In the genomic region with DNA sequence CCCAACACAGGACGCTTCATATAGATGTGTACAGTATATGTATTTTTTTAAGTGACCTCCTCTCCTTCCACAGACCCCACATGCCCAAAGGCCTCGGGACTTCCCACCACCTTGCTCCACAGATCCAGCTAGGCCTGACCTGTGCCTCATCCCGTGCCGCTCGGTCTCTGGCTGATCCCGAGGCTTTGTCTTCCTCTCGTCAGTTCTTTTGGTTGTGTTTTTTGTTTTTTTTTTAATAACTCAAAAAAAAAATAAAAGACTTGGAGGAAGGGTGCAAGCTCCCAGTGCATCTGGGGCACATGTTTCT, we compare ENCODE assay signal across 22 cellular contexts. TPM values are rescaled to one million over a fixed set of nuclear protein-coding genes. Genes with fewer than 3 reads are reported as not detected.
DNase-seq lines count a peak whose midpoint lies in the region; ATAC-seq, FAIRE-seq and TF ChIP-seq lines count a peak whose summit lies in the region.
"Had no signal": no experiment of that assay in that cellular context is flagged by ENCODE, and none has a peak within 500 bp of the region (broad histone marks: within the 10 kb centered on the region; RNA-seq: fewer than 3 reads in every experiment).

No MANE protein-coding gene starts in this region.

- dilution Hi-C loops in endothelial cell of umbilical vein (cut with MboI; ENCODE audit: extremely low pct_ligation_motif_present, low sequenced_read_pairs) = no loop called here

- H3K4me2 ChIP-seq in BLaER1 treated with 17β-estradiol and CSF1 and Interleukin-3, amounts not matched to agents 10 nM and 100 nM = no peak overlapping the region; a peak in 1 of 22 replicates
- no peak overlapping the region for H3K4me2 ChIP-seq in OCI-LY3 (ENCODE audit: low read length)
- H3K4me2 ChIP-seq in endothelial cell of umbilical vein (ENCODE audit: insufficient read depth, low read length) = no peak overlapping the region
- no peak overlapping the region for H3K4me2 ChIP-seq in GM23338

- peaks cover 98 to 100% (median 100%) of the 10 kb centered on the region in 11 experiments for H3K36me3 ChIP-seq in BLaER1 treated with 17β-estradiol and CSF1 and Interleukin-3, amounts not matched to agents 10 nM and 100 nM
- H3K36me3 ChIP-seq in Caco-2 (ENCODE audit: control insufficient read depth, insufficient read depth, low read length) (peaks cover 7% of the 10 kb centered on the region), OCI-LY3 (replicated peaks; ENCODE audit: low read depth, low read length) (peaks cover 53% of the 10 kb centered on the region), endothelial cell of umbilical vein (ENCODE audit: control insufficient read depth in 2 of 2, extremely low read depth in 1 of 2, insufficient read depth in 2 of 2, low read length in 2 of 2) (peaks cover 5 to 24% of the 10 kb centered on the region in 2 experiments), GM23338 (ENCODE audit: insufficient read depth) (peaks cover 11% of the 10 kb centered on the region; the same call in 1 of the 2 replicates), right atrium auricular region (peaks cover 57% of the 10 kb centered on the region)

- H3K4me1 Mint-ChIP-seq in Caco-2 (ENCODE audit: low read depth, unreplicated experiment) (no peaks in the 10 kb centered on the region), GM23338 (no peaks in the 10 kb centered on the region; the same call in 2 of the 3 replicates)

- H3K4me1 ChIP-seq in BLaER1 treated with 17β-estradiol and CSF1 and Interleukin-3, amounts not matched to agents 10 nM and 100 nM = peaks cover 9 to 45% (median 35%) of the 10 kb centered on the region in 10 experiments; a peak in 17 of 20 replicates
- no peaks in the 10 kb centered on the region for H3K4me1 ChIP-seq in Caco-2
- H3K4me1 ChIP-seq in OCI-LY3 (ENCODE audit: low read length) = no peaks in the 10 kb centered on the region
- H3K4me1 ChIP-seq in endothelial cell of umbilical vein (ENCODE audit: control insufficient read depth, extremely low read depth, insufficient read depth, low read length) = no peaks in the 10 kb centered on the region
- H3K4me1 ChIP-seq in GM23338 (ENCODE audit: insufficient read depth) = no peaks in the 10 kb centered on the region
- H3K4me1 ChIP-seq in right atrium auricular region = peaks cover 0 to 16% of the 10 kb centered on the region in 2 donors
- H3K4me1 ChIP-seq: gastroesophageal sphincter had no signal

- no peak overlapping the region for H3K4me3 ChIP-seq in BLaER1 treated with 17β-estradiol and CSF1 and Interleukin-3, amounts not matched to agents 10 nM and 100 nM
- no peak overlapping the region for H3K4me3 ChIP-seq in Caco-2 (ENCODE audit: low read depth, low read length)
- no peak overlapping the region for H3K4me3 ChIP-seq in OCI-LY3 (ENCODE audit: low read length)
- H3K4me3 ChIP-seq in endothelial cell of umbilical vein (replicated peaks in 1 of 3; ENCODE audit: insufficient read depth in 1 of 3, low read depth in 1 of 3, low read length in 3 of 3) = no peak overlapping the region
- no peak overlapping the region for H3K4me3 ChIP-seq in GM23338
- H3K4me3 ChIP-seq in right atrium auricular region = no peak overlapping the region
- H3K4me3 ChIP-seq: gastroesophageal sphincter, MG63, mucosa of descending colon had no signal

- no peaks in the 10 kb centered on the region for H3K9me1 ChIP-seq in endothelial cell of umbilical vein (replicated peaks; ENCODE audit: control insufficient read depth, extremely low read depth, insufficient read depth, low read length)

- H3K27ac ChIP-seq in BLaER1 treated with 17β-estradiol and CSF1 and Interleukin-3, amounts not matched to agents 10 nM and 100 nM = peak overlapping the region in 8 of 11 experiments; percentile 11 to 57 (median 33); a peak in 8 of 22 replicates
- H3K27ac ChIP-seq in OCI-LY3 (ENCODE audit: low read length) = peak overlapping the region; percentile 57
- no peak overlapping the region for H3K27ac ChIP-seq in endothelial cell of umbilical vein (ENCODE audit: insufficient read depth, low read depth, low read length)
- H3K27ac ChIP-seq in GM23338 (ENCODE audit: low read depth) = no peak overlapping the region
- no peak overlapping the region for H3K27ac ChIP-seq in right atrium auricular region
- H3K27ac ChIP-seq: epithelial cell of prostate, gastroesophageal sphincter, VCaP had no signal

- H4K20me1 ChIP-seq in BLaER1 treated with 17β-estradiol and CSF1 and Interleukin-3, amounts not matched to agents 10 nM and 100 nM = peaks cover 50 to 100% (median 86%) of the 10 kb centered on the region in 11 experiments; a peak in 21 of 22 replicates
- H4K20me1 ChIP-seq in OCI-LY3 (ENCODE audit: insufficient read depth, low read length) = peaks cover 59% of the 10 kb centered on the region
- no peaks in the 10 kb centered on the region for H4K20me1 ChIP-seq in endothelial cell of umbilical vein (replicated peaks; ENCODE audit: control insufficient read depth, extremely low read depth, insufficient read depth, low read length)
- peaks cover 7% of the 10 kb centered on the region; the same call in 1 of the 2 replicates for H4K20me1 ChIP-seq in GM23338 (replicated peaks; ENCODE audit: insufficient read depth)

- H3K9me3 ChIP-seq in BLaER1 treated with 17β-estradiol and CSF1 and Interleukin-3, amounts not matched to agents 10 nM and 100 nM (replicated peaks in 1 of 11) = no peaks in the 10 kb centered on the region
- no peaks in the 10 kb centered on the region for H3K9me3 ChIP-seq in Caco-2
- H3K9me3 ChIP-seq in OCI-LY3 (ENCODE audit: insufficient read depth, low read length) = no peaks in the 10 kb centered on the region
- no peaks in the 10 kb centered on the region for H3K9me3 ChIP-seq in endothelial cell of umbilical vein (replicated peaks; ENCODE audit: control insufficient read depth, insufficient read depth, low read length)
- H3K9me3 ChIP-seq in right atrium auricular region = no peaks in the 10 kb centered on the region
- H3K9me3 ChIP-seq: gastroesophageal sphincter, MG63, mucosa of descending colon had no signal

- H3K9ac ChIP-seq in BLaER1 treated with 17β-estradiol and CSF1 and Interleukin-3, amounts not matched to agents 10 nM and 100 nM = peak overlapping the region in 5 of 11 experiments; percentile 13 to 41 (median 27); a peak in 5 of 22 replicates
- H3K9ac ChIP-seq in OCI-LY3 (ENCODE audit: low read length) (no peak overlapping the region), endothelial cell of umbilical vein (replicated peaks; ENCODE audit: extremely low read depth, insufficient read depth, low read length) (no peak overlapping the region)

- 0 out of 2 replicates have a peak, but pooled peaks cover 7% of the 10 kb centered on the region for H3F3A ChIP-seq in GM23338 (replicated peaks; ENCODE audit: low read depth)

- no peak for TF ChIP-seq CTCF in Caco-2 (IDR thresholded peaks at IDR 0.05; ENCODE audit: insufficient read depth in 1 of 2, low read depth in 1 of 2, low read length in 1 of 2, severe bottlenecking in 1 of 2, unreplicated experiment in 1 of 2)
- no peak for TF ChIP-seq CTCF in OCI-LY3 (IDR thresholded peaks at IDR 0.05; ENCODE audit: low read depth, low read length)
- no peak for TF ChIP-seq CTCF in endothelial cell of umbilical vein (IDR thresholded peaks at IDR 0.05; ENCODE audit: extremely low read depth in 1 of 2, insufficient read depth in 1 of 2, low read depth in 1 of 2, low read length in 2 of 2)
- TF ChIP-seq CTCF in GM23338 (conservative IDR thresholded peaks at IDR 0.05; ENCODE audit: low read depth in 2 of 2) = no peak
- TF ChIP-seq CTCF in right atrium auricular region (IDR thresholded peaks at IDR 0.05) = no peak

- FAIRE-seq in endothelial cell of umbilical vein (lab: Jason Lieb, UNC) = no peak
- FAIRE-seq: colon, HepG2 had no signal

- H2AFZ ChIP-seq in OCI-LY3 (ENCODE audit: low read depth, low read length) (no peak overlapping the region), endothelial cell of umbilical vein (ENCODE audit: low read depth, low read length) (no peak overlapping the region), GM23338 (no peak overlapping the region)

- intact Hi-C loops in Caco-2 (cut with micrococcal nuclease; ENCODE audit: unreplicated experiment) = no loop called here
- intact Hi-C loops in endothelial cell of umbilical vein (cut with micrococcal nuclease) = no loop called here

- no peaks in the 10 kb centered on the region for H3K9me2 ChIP-seq in GM23338 (ENCODE audit: insufficient read depth)

- no peaks in the 10 kb centered on the region for H3K9me3 Mint-ChIP-seq in Caco-2 (ENCODE audit: unreplicated experiment)
- H3K9me3 Mint-ChIP-seq in GM23338 = no peaks in the 10 kb centered on the region; the same call in 2 of the 3 replicates

- DNase-seq in Caco-2 (no peak), endothelial cell of umbilical vein (ENCODE audit: low read depth, low spot score) (no peak), erythroblast (lab: John Stamatoyannopoulos, UW) (no peak), GM23338 (ENCODE audit: low spot score) (no peak), right atrium auricular region (ENCODE audit: low spot score) (no peak)
- no peak for DNase-seq in activated CD4-positive, alpha-beta T cell treated with anti-CD3 and anti-CD28 coated beads for 1 hour
- DNase-seq: activated CD8-positive, alpha-beta memory T cell treated with anti-CD3 and anti-CD28 coated beads for 24 hours; activated gamma-delta T cell; DMS53; left cardiac atrium; MG63; mucosa of descending colon; stimulated activated CD4-positive, alpha-beta T cell treated with anti-CD3 and anti-CD28 coated beads, Interleukin-4, amount 100 ng/mL, for 24 hours; SW 1271 had no signal

- H3K4me3 Mint-ChIP-seq in Caco-2 (ENCODE audit: unreplicated experiment) (no peak overlapping the region), GM23338 (no peak overlapping the region)

- H3K36me3 Mint-ChIP-seq in Caco-2 (ENCODE audit: insufficient read depth, unreplicated experiment) (peaks cover 63% of the 10 kb centered on the region), GM23338 (ENCODE audit: low read depth) (peaks cover 69% of the 10 kb centered on the region)

- TF ChIP-seq POLR2A in endothelial cell of umbilical vein (IDR thresholded peaks at IDR 0.05; ENCODE audit: low read depth, low read length) = no peak
- no peak for TF ChIP-seq POLR2A in erythroblast (IDR thresholded peaks at IDR 0.05; ENCODE audit: low read length)

- H3K27ac Mint-ChIP-seq in Caco-2 (ENCODE audit: unreplicated experiment) (peak overlapping the region; percentile 68), GM23338 (no peak overlapping the region)

- no TSS peak for BruUV-seq in Caco-2 (replicated peaks; lab: Mats Ljungman, UMichigan)
- BruUV-seq in endothelial cell of umbilical vein (replicated peaks; lab: Mats Ljungman, UMichigan) = TSS peak; percentile 84

- H3K27me3 ChIP-seq in BLaER1 treated with 17β-estradiol and CSF1 and Interleukin-3, amounts not matched to agents 10 nM and 100 nM = no peaks in the 10 kb centered on the region
- H3K27me3 ChIP-seq in Caco-2 (replicated peaks; ENCODE audit: control insufficient read depth, insufficient read depth, low read length) (no peaks in the 10 kb centered on the region), OCI-LY3 (ENCODE audit: low read depth, low read length) (no peaks in the 10 kb centered on the region), endothelial cell of umbilical vein (ENCODE audit: control insufficient read depth in 2 of 2, insufficient read depth in 2 of 2, low read length in 2 of 2) (no peaks in the 10 kb centered on the region), GM23338 (ENCODE audit: insufficient read depth) (no peaks in the 10 kb centered on the region), right atrium auricular region (no peaks in the 10 kb centered on the region)
- H3K27me3 ChIP-seq: gastroesophageal sphincter, MG63 had no signal

- H3K79me2 ChIP-seq in OCI-LY3 (ENCODE audit: low read length) (0 out of 2 replicates have a peak, but pooled peaks cover 2% of the 10 kb centered on the region), endothelial cell of umbilical vein (ENCODE audit: control insufficient read depth, insufficient read depth, low read length) (no peaks in the 10 kb centered on the region), GM23338 (replicated peaks; ENCODE audit: insufficient read depth) (no peaks in the 10 kb centered on the region)

- no peak for ATAC-seq in GM23338
- ATAC-seq: gastroesophageal sphincter, HepG2, left cardiac atrium had no signal

- H3K27me3 Mint-ChIP-seq in Caco-2 (ENCODE audit: insufficient read depth, unreplicated experiment) (no peaks in the 10 kb centered on the region), GM23338 (ENCODE audit: insufficient read depth, low read depth, poor library complexity) (peaks cover 16% of the 10 kb centered on the region)

- CTCF ChIA-PET in Caco-2 (lab: Charles Lee) (interaction anchor here (1.4 kb wide), 1 partner anchor 11 kb away, joined by 3 read pairs; no protein-coding TSS in a partner anchor), endothelial cell of umbilical vein (lab: Charles Lee) (interaction anchor here (1.3 to 6.1 kb wide), 2 partner anchors 11 to 35 kb away, joined by 5 to 70 read pairs; no protein-coding TSS in a partner anchor)

- POLR2A ChIA-PET in Caco-2 (lab: Charles Lee) (no interaction called here), endothelial cell of umbilical vein (lab: Charles Lee) (no interaction called here)

RNA-seq across cellular contexts. Expression of a gene that starts 12.7 kb away (rescaled TPM):
- 49.6 and 59.3 TPM in 2 replicates for total RNA-seq in Caco-2 (2022)
- total RNA-seq in endothelial cell of umbilical vein = 0.76 and 1.3 TPM in 2 replicates
- 0.56 and 0.62 TPM in 2 replicates for polyA plus RNA-seq in endothelial cell of umbilical vein
- 0.34 and 0.49 TPM in 2 replicates for polyA plus RNA-seq in endothelial cell of umbilical vein (2011; cell fraction: cytosol; rRNA removed)
- 0.12 and 0.29 TPM in 2 replicates for polyA plus RNA-seq in endothelial cell of umbilical vein (2011; cell fraction: nucleus; rRNA removed)
- 1.1 and 2.6 TPM in 2 replicates for polyA plus RNA-seq in endothelial cell of umbilical vein (2012)
- 0.32 and 0.91 TPM in 2 replicates for polyA minus RNA-seq in endothelial cell of umbilical vein
- polyA minus RNA-seq in endothelial cell of umbilical vein (2011; cell fraction: cytosol; rRNA and poly(A)+ RNA removed) = not detected
- polyA minus RNA-seq in endothelial cell of umbilical vein (2011; cell fraction: nucleus; rRNA and poly(A)+ RNA removed) = not detected in 2 replicates
- total RNA-seq in GM23338 (2014; rRNA removed; shearing (Covaris generic)) = 49.8 and 54.8 TPM in 2 replicates
- 98.4 and 105 TPM in 2 replicates for polyA plus RNA-seq in GM23338 (2016; fragmentation: Nextera tagmentation; extraction: Ambion mirVana)
- 100 to 1,000 TPM; 268 to 424 TPM for total RNA-seq in right atrium auricular region
- total RNA-seq: osteocyte had no signal

RNA-seq across cellular contexts. Expression of a gene that starts 42.5 kb away (rescaled TPM):
- total RNA-seq in Caco-2 (2022) (112 and 123 TPM in 2 replicates), endothelial cell of umbilical vein (47.2 and 52.0 TPM in 2 replicates), right atrium auricular region (10 to 100 TPM; 17.5 to 18.1 TPM)
- polyA plus RNA-seq in endothelial cell of umbilical vein (10.5 and 11.2 TPM in 2 replicates), GM23338 (2016; fragmentation: Nextera tagmentation; extraction: Ambion mirVana) (83.4 and 86.8 TPM in 2 replicates)
- polyA plus RNA-seq in endothelial cell of umbilical vein (2011; cell fraction: cytosol; rRNA removed) = 15.9 and 16.3 TPM in 2 replicates
- polyA plus RNA-seq in endothelial cell of umbilical vein (2011; cell fraction: nucleus; rRNA removed) = 42.8 and 47.0 TPM in 2 replicates
- 21.7 and 23.2 TPM in 2 replicates for polyA plus RNA-seq in endothelial cell of umbilical vein (2012)
- polyA minus RNA-seq in endothelial cell of umbilical vein = 11.9 and 13.8 TPM in 2 replicates
- 31.6 TPM for polyA minus RNA-seq in endothelial cell of umbilical vein (2011; cell fraction: cytosol; rRNA and poly(A)+ RNA removed)
- polyA minus RNA-seq in endothelial cell of umbilical vein (2011; cell fraction: nucleus; rRNA and poly(A)+ RNA removed) = 17.5 and 18.7 TPM in 2 replicates
- total RNA-seq in GM23338 (2014; rRNA removed; shearing (Covaris generic)) = 152 and 165 TPM in 2 replicates

RNA-seq across cellular contexts. Expression of a gene that starts 49.6 kb away (rescaled TPM):
- total RNA-seq in Caco-2 (2022) (2,300 and 2,382 TPM in 2 replicates), endothelial cell of umbilical vein (1,852 and 2,034 TPM in 2 replicates), right atrium auricular region (1,000 to 10,000 TPM; 1,334 to 2,461 TPM)
- polyA plus RNA-seq in endothelial cell of umbilical vein (4,491 and 5,521 TPM in 2 replicates), GM23338 (2016; fragmentation: Nextera tagmentation; extraction: Ambion mirVana) (2,790 and 2,911 TPM in 2 replicates)
- polyA plus RNA-seq in endothelial cell of umbilical vein (2011; cell fraction: cytosol; rRNA removed) = 6,503 and 7,036 TPM in 2 replicates
- 1,366 and 1,419 TPM in 2 replicates for polyA plus RNA-seq in endothelial cell of umbilical vein (2011; cell fraction: nucleus; rRNA removed)
- 2,965 and 3,232 TPM in 2 replicates for polyA plus RNA-seq in endothelial cell of umbilical vein (2012)
- 1,106 and 1,289 TPM in 2 replicates for polyA minus RNA-seq in endothelial cell of umbilical vein
- polyA minus RNA-seq in endothelial cell of umbilical vein (2011; cell fraction: cytosol; rRNA and poly(A)+ RNA removed) = 648 TPM
- polyA minus RNA-seq in endothelial cell of umbilical vein (2011; cell fraction: nucleus; rRNA and poly(A)+ RNA removed) = 121 and 122 TPM in 2 replicates
- 1,443 and 1,506 TPM in 2 replicates for total RNA-seq in GM23338 (2014; rRNA removed; shearing (Covaris generic))

Comparison
In these comparisons a context has a peak if more than half of its experiments do, and no peak if none do; other contexts are left out.
1. H3K27ac ChIP-seq: peak in BLaER1 treated with 17β-estradiol and CSF1 and Interleukin-3, amounts not matched to agents 10 nM and 100 nM (8 of 11) and OCI-LY3 (single experiment); none in endothelial cell of umbilical vein (single experiment), GM23338 (single experiment) and right atrium auricular region (0 of 2).
2. RNA of a gene that starts 12.7 kb away (total RNA-seq): 268 to 424 TPM in right atrium auricular region, 49.6 to 59.3 TPM in Caco-2 and 49.8 to 54.8 TPM in GM23338; 0.76 to 1.3 TPM in endothelial cell of umbilical vein; every median in the first group is over 10 times any median in the second.